In the genomic region with DNA sequence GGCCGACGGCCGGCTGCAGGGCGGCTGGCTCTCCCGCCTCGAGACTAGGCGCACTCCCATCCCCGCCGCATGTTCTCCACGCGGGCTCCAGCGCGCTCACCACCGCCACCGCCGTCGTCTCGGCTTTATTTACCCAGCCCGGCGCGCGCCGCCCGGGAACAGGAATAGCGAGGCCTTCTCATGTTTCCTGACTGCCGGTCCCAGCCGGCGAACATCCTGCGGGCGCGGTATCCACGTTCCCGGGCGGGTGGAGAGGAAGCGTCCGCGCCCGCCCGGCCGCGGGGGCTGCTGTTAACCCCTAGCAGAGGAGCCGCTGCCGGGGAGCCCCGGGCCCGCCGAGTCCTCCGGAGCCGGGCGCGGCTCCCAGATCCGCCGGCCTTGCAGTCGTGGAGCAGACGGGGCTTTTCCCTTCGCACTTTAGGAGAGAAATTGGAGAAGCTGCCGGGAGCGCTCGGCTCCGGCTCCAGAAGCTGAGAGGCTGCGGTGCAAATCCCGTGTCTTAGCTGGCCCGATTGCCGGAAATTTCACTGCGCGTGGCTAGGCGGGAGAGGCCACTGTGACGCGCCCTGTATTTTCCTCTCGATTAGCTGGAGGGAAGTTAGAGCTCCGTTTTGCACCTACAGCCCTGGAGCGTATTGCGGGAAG, we compare ENCODE assay signal across 1 cellular context.
A peak's percentile ranks its signal among the peaks of the same experiment; 100 is the strongest.
TF ChIP-seq lines count a peak whose summit lies in the region.

A gene with protein sequence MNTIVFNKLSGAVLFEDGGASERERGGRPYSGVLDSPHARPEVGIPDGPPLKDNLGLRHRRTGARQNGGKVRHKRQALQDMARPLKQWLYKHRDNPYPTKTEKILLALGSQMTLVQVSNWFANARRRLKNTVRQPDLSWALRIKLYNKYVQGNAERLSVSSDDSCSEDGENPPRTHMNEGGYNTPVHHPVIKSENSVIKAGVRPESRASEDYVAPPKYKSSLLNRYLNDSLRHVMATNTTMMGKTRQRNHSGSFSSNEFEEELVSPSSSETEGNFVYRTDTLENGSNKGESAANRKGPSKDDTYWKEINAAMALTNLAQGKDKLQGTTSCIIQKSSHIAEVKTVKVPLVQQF (minus strand): TSS at position 101 of the 645 bp plus-strand sequence. CDS start 2,404 bp downstream, outside the sequence.

TF ChIP-seq in WTC11, 78 proteins besides CTCF, POLR2A, EP300 and RAD21 (continued from another document and continues in another):
- TF ChIP-seq, protein P1, sequence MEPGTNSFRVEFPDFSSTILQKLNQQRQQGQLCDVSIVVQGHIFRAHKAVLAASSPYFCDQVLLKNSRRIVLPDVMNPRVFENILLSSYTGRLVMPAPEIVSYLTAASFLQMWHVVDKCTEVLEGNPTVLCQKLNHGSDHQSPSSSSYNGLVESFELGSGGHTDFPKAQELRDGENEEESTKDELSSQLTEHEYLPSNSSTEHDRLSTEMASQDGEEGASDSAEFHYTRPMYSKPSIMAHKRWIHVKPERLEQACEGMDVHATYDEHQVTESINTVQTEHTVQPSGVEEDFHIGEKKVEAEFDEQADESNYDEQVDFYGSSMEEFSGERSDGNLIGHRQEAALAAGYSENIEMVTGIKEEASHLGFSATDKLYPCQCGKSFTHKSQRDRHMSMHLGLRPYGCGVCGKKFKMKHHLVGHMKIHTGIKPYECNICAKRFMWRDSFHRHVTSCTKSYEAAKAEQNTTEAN (CRISPR knock-in tag; IDR thresholded peaks at IDR 0.05) = peak; percentile 92
- TF ChIP-seq ETV6 (CRISPR knock-in tag; IDR thresholded peaks at IDR 0.05) = peak; percentile 93
- TF ChIP-seq, protein P2, sequence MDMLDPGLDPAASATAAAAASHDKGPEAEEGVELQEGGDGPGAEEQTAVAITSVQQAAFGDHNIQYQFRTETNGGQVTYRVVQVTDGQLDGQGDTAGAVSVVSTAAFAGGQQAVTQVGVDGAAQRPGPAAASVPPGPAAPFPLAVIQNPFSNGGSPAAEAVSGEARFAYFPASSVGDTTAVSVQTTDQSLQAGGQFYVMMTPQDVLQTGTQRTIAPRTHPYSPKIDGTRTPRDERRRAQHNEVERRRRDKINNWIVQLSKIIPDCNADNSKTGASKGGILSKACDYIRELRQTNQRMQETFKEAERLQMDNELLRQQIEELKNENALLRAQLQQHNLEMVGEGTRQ (CRISPR knock-in tag; IDR thresholded peaks at IDR 0.05) = 0 out of 2 replicates have a peak, but pooled peaks have one; percentile 11
- peak; percentile 93; the same call in 1 of the 2 replicates for TF ChIP-seq ZNF232 (CRISPR knock-in tag; IDR thresholded peaks at IDR 0.05)
- TF ChIP-seq, protein P3, sequence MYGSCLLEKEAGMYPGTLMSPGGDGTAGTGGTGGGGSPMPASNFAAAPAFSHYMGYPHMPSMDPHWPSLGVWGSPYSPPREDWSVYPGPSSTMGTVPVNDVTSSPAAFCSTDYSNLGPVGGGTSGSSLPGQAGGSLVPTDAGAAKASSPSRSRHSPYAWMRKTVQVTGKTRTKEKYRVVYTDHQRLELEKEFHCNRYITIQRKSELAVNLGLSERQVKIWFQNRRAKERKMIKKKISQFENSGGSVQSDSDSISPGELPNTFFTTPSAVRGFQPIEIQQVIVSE (CRISPR knock-in tag; IDR thresholded peaks at IDR 0.05; ENCODE audit: borderline replicate concordance) = no peak
- no peak for TF ChIP-seq JAZF1 (CRISPR knock-in tag; IDR thresholded peaks at IDR 0.05)
- no peak for TF ChIP-seq NFATC4 (CRISPR knock-in tag; IDR thresholded peaks at IDR 0.05)
- no peak for TF ChIP-seq GRHL2 (CRISPR knock-in tag; IDR thresholded peaks at IDR 0.05; ENCODE audit: insufficient replicate concordance, severe bottlenecking)
- TF ChIP-seq GTF2I (CRISPR knock-in tag; conservative IDR thresholded peaks at IDR 0.05) = no peak
- peak; percentile 91 for TF ChIP-seq NFE2L1 (CRISPR knock-in tag; IDR thresholded peaks at IDR 0.05)
- TF ChIP-seq, protein P4, sequence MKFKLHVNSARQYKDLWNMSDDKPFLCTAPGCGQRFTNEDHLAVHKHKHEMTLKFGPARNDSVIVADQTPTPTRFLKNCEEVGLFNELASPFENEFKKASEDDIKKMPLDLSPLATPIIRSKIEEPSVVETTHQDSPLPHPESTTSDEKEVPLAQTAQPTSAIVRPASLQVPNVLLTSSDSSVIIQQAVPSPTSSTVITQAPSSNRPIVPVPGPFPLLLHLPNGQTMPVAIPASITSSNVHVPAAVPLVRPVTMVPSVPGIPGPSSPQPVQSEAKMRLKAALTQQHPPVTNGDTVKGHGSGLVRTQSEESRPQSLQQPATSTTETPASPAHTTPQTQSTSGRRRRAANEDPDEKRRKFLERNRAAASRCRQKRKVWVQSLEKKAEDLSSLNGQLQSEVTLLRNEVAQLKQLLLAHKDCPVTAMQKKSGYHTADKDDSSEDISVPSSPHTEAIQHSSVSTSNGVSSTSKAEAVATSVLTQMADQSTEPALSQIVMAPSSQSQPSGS (CRISPR knock-in tag; IDR thresholded peaks at IDR 0.05; ENCODE audit: borderline replicate concordance, low read depth) = peak; percentile 53; the same call in 1 of the 2 replicates
- TF ChIP-seq ATF1 (CRISPR knock-in tag; IDR thresholded peaks at IDR 0.05) = peak; percentile 94
- peak; percentile 94 for TF ChIP-seq TEAD1 (CRISPR knock-in tag; IDR thresholded peaks at IDR 0.05)
- TF ChIP-seq, protein P5, sequence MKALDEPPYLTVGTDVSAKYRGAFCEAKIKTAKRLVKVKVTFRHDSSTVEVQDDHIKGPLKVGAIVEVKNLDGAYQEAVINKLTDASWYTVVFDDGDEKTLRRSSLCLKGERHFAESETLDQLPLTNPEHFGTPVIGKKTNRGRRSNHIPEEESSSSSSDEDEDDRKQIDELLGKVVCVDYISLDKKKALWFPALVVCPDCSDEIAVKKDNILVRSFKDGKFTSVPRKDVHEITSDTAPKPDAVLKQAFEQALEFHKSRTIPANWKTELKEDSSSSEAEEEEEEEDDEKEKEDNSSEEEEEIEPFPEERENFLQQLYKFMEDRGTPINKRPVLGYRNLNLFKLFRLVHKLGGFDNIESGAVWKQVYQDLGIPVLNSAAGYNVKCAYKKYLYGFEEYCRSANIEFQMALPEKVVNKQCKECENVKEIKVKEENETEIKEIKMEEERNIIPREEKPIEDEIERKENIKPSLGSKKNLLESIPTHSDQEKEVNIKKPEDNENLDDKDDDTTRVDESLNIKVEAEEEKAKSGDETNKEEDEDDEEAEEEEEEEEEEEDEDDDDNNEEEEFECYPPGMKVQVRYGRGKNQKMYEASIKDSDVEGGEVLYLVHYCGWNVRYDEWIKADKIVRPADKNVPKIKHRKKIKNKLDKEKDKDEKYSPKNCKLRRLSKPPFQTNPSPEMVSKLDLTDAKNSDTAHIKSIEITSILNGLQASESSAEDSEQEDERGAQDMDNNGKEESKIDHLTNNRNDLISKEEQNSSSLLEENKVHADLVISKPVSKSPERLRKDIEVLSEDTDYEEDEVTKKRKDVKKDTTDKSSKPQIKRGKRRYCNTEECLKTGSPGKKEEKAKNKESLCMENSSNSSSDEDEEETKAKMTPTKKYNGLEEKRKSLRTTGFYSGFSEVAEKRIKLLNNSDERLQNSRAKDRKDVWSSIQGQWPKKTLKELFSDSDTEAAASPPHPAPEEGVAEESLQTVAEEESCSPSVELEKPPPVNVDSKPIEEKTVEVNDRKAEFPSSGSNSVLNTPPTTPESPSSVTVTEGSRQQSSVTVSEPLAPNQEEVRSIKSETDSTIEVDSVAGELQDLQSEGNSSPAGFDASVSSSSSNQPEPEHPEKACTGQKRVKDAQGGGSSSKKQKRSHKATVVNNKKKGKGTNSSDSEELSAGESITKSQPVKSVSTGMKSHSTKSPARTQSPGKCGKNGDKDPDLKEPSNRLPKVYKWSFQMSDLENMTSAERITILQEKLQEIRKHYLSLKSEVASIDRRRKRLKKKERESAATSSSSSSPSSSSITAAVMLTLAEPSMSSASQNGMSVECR (CRISPR knock-in tag; IDR thresholded peaks at IDR 0.05; ENCODE audit: borderline replicate concordance) = peak; percentile 74; the same call in 1 of the 2 replicates
- TF ChIP-seq, protein P6, sequence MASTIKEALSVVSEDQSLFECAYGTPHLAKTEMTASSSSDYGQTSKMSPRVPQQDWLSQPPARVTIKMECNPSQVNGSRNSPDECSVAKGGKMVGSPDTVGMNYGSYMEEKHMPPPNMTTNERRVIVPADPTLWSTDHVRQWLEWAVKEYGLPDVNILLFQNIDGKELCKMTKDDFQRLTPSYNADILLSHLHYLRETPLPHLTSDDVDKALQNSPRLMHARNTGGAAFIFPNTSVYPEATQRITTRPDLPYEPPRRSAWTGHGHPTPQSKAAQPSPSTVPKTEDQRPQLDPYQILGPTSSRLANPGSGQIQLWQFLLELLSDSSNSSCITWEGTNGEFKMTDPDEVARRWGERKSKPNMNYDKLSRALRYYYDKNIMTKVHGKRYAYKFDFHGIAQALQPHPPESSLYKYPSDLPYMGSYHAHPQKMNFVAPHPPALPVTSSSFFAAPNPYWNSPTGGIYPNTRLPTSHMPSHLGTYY (CRISPR knock-in tag; IDR thresholded peaks at IDR 0.05) = no peak
- TF ChIP-seq, protein P7, sequence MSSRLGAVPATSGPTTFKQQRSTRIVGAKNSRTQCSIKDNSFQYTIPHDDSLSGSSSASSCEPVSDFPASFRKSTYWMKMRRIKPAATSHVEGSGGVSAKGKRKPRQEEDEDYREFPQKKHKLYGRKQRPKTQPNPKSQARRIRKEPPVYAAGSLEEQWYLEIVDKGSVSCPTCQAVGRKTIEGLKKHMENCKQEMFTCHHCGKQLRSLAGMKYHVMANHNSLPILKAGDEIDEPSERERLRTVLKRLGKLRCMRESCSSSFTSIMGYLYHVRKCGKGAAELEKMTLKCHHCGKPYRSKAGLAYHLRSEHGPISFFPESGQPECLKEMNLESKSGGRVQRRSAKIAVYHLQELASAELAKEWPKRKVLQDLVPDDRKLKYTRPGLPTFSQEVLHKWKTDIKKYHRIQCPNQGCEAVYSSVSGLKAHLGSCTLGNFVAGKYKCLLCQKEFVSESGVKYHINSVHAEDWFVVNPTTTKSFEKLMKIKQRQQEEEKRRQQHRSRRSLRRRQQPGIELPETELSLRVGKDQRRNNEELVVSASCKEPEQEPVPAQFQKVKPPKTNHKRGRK (CRISPR knock-in tag; IDR thresholded peaks at IDR 0.05; ENCODE audit: borderline replicate concordance) = 0 out of 2 replicates have a peak, but pooled peaks have one; percentile 30
- TF ChIP-seq, protein P8, sequence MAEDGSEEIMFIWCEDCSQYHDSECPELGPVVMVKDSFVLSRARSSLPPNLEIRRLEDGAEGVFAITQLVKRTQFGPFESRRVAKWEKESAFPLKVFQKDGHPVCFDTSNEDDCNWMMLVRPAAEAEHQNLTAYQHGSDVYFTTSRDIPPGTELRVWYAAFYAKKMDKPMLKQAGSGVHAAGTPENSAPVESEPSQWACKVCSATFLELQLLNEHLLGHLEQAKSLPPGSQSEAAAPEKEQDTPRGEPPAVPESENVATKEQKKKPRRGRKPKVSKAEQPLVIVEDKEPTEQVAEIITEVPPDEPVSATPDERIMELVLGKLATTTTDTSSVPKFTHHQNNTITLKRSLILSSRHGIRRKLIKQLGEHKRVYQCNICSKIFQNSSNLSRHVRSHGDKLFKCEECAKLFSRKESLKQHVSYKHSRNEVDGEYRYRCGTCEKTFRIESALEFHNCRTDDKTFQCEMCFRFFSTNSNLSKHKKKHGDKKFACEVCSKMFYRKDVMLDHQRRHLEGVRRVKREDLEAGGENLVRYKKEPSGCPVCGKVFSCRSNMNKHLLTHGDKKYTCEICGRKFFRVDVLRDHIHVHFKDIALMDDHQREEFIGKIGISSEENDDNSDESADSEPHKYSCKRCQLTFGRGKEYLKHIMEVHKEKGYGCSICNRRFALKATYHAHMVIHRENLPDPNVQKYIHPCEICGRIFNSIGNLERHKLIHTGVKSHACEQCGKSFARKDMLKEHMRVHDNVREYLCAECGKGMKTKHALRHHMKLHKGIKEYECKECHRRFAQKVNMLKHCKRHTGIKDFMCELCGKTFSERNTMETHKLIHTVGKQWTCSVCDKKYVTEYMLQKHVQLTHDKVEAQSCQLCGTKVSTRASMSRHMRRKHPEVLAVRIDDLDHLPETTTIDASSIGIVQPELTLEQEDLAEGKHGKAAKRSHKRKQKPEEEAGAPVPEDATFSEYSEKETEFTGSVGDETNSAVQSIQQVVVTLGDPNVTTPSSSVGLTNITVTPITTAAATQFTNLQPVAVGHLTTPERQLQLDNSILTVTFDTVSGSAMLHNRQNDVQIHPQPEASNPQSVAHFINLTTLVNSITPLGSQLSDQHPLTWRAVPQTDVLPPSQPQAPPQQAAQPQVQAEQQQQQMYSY (CRISPR knock-in tag; IDR thresholded peaks at IDR 0.05) = no peak
- peak; percentile 80 for TF ChIP-seq TEAD4 (CRISPR knock-in tag; IDR thresholded peaks at IDR 0.05)
- TF ChIP-seq, protein P9, sequence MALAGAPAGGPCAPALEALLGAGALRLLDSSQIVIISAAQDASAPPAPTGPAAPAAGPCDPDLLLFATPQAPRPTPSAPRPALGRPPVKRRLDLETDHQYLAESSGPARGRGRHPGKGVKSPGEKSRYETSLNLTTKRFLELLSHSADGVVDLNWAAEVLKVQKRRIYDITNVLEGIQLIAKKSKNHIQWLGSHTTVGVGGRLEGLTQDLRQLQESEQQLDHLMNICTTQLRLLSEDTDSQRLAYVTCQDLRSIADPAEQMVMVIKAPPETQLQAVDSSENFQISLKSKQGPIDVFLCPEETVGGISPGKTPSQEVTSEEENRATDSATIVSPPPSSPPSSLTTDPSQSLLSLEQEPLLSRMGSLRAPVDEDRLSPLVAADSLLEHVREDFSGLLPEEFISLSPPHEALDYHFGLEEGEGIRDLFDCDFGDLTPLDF (CRISPR knock-in tag; IDR thresholded peaks at IDR 0.05) = peak; percentile 67; the same call in 1 of the 2 replicates
- TF ChIP-seq, protein P10, sequence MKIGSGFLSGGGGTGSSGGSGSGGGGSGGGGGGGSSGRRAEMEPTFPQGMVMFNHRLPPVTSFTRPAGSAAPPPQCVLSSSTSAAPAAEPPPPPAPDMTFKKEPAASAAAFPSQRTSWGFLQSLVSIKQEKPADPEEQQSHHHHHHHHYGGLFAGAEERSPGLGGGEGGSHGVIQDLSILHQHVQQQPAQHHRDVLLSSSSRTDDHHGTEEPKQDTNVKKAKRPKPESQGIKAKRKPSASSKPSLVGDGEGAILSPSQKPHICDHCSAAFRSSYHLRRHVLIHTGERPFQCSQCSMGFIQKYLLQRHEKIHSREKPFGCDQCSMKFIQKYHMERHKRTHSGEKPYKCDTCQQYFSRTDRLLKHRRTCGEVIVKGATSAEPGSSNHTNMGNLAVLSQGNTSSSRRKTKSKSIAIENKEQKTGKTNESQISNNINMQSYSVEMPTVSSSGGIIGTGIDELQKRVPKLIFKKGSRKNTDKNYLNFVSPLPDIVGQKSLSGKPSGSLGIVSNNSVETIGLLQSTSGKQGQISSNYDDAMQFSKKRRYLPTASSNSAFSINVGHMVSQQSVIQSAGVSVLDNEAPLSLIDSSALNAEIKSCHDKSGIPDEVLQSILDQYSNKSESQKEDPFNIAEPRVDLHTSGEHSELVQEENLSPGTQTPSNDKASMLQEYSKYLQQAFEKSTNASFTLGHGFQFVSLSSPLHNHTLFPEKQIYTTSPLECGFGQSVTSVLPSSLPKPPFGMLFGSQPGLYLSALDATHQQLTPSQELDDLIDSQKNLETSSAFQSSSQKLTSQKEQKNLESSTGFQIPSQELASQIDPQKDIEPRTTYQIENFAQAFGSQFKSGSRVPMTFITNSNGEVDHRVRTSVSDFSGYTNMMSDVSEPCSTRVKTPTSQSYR (CRISPR knock-in tag; IDR thresholded peaks at IDR 0.05) = peak; percentile 89
- peak; percentile 80; the same call in 1 of the 2 replicates for TF ChIP-seq RELA (CRISPR knock-in tag; IDR thresholded peaks at IDR 0.05; ENCODE audit: borderline replicate concordance)
- TF ChIP-seq, protein P11, sequence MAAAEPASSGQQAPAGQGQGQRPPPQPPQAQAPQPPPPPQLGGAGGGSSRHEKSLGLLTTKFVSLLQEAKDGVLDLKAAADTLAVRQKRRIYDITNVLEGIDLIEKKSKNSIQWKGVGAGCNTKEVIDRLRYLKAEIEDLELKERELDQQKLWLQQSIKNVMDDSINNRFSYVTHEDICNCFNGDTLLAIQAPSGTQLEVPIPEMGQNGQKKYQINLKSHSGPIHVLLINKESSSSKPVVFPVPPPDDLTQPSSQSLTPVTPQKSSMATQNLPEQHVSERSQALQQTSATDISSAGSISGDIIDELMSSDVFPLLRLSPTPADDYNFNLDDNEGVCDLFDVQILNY (CRISPR knock-in tag; IDR thresholded peaks at IDR 0.05) = peak; percentile 90
